14 cellular contexts compared by ENCODE assay signal in genomic region chr7:1053002-1053411, GRCh38. TPM values are rescaled to one million over a fixed set of nuclear protein-coding genes. Genes with fewer than 3 reads are reported as not detected.
DNase-seq lines count a peak whose midpoint lies in the region; ATAC-seq, FAIRE-seq and TF ChIP-seq lines count a peak whose summit lies in the region.
"Had no signal": no experiment of that assay in that cellular context is flagged by ENCODE, and none has a peak within 500 bp of the region (broad histone marks: within the 10 kb centered on the region; RNA-seq: fewer than 3 reads in every experiment).

No MANE protein-coding gene starts in this region.

- H3K9me3 ChIP-seq in kidney (ENCODE audit: control insufficient read depth in 1 of 2, low read length in 2 of 2), result no peaks in the 10 kb centered on the region
- H3K9me3 ChIP-seq: neutrophil had no signal

- H3K27ac ChIP-seq in coronary artery, result peak overlapping the region; percentile 13 to 79
- peak overlapping the region; percentile 63 to 89 for H3K27ac ChIP-seq in kidney (ENCODE audit: low read depth in 2 of 2, low read length in 2 of 2)
- peak overlapping the region; percentile 35 for H3K27ac ChIP-seq in substantia nigra (ENCODE audit: low read depth, low read length, poor library complexity, severe bottlenecking)
- H3K27ac ChIP-seq: brain microvascular endothelial cell, neutrophil, VCaP had no signal

- FAIRE-seq in kidney (lab: Jason Lieb, UNC), result no peak
- FAIRE-seq: keratinocyte had no signal

- H3K36me3 ChIP-seq in kidney (ENCODE audit: control insufficient read depth in 1 of 2, insufficient read depth in 2 of 2, low read length in 2 of 2), result no peaks in the 10 kb centered on the region
- H3K36me3 ChIP-seq: brain microvascular endothelial cell, neutrophil had no signal

- TF ChIP-seq CTCF in coronary artery (IDR thresholded peaks at IDR 0.05) (no peak), kidney (IDR thresholded peaks at IDR 0.05; ENCODE audit: borderline replicate concordance, extremely low read depth, insufficient read depth) (no peak)

- no peak for ATAC-seq in GM21447 (IDR thresholded peaks at IDR 0.05; ENCODE audit: unreplicated experiment)
- no peak for ATAC-seq in HG02759 (IDR thresholded peaks at IDR 0.05; ENCODE audit: unreplicated experiment)
- no peak for ATAC-seq in HG03135 (IDR thresholded peaks at IDR 0.05; ENCODE audit: unreplicated experiment)

- peak; percentile 54 for DNase-seq in KBM-7
- no peak for DNase-seq in coronary artery (ENCODE audit: low spot score)
- DNase-seq in kidney, result peak; percentile 80
- DNase-seq in substantia nigra (lab: John Stamatoyannopoulos, UW), result peak in 4 of 49 donors; percentile 26 to 44 (median 42)
- DNase-seq in NCI-H2081 (lab: John Stamatoyannopoulos, UW), result no peak
- DNase-seq: brain microvascular endothelial cell, NCI-H1105 treated with DMSO at 0.1 percent for 48 hours, NCI-H524 treated with DMSO at 0.1 percent for 48 hours had no signal

- H3K4me1 ChIP-seq in kidney (ENCODE audit: control insufficient read depth in 1 of 2, insufficient read depth in 1 of 2, low read depth in 1 of 2, low read length in 2 of 2), result peaks cover 10 to 44% of the 10 kb centered on the region in 2 donors

- H3K9ac ChIP-seq in kidney (ENCODE audit: low read length in 2 of 2), result no peak overlapping the region

- intact Hi-C loops in kidney (cut with DNase I), result no loop called here

- H3K4me3 ChIP-seq in coronary artery, result no peak overlapping the region
- H3K4me3 ChIP-seq in kidney (ENCODE audit: low read length in 2 of 2), result no peak overlapping the region

- in situ Hi-C loops in KBM-7 (cut with MboI; ENCODE audit: low pct_unique_long_range_greater_than_20kb, low sequenced_read_pairs), result no loop called here

RNA-seq across cellular contexts. Expression of gene GPR146, which starts 8.7 kb away (rescaled TPM):
- total RNA-seq in kidney, result 10.3 TPM
- 7.6 TPM for polyA plus RNA-seq in kidney (ENCODE audit: insufficient read depth, low read depth, low replicate concordance)

RNA-seq across cellular contexts. Expression of gene GPER1, which starts 34.9 kb away (rescaled TPM):
- total RNA-seq in kidney, result 5.2 TPM
- polyA plus RNA-seq in kidney (ENCODE audit: insufficient read depth, low read depth, low replicate concordance), result 4.8 TPM

Comparison
In these comparisons a context has a peak if more than half of its experiments do, and no peak if none do; other contexts are left out.
1. DNase-seq: peak in KBM-7 (single experiment) and kidney (single experiment); none in coronary artery (single experiment) and NCI-H2081 (0 of 2).
2. Peak in every context shown above with its lines, with median percentiles within 50 percentile points of each other: H3K27ac ChIP-seq.